In the genomic region with DNA sequence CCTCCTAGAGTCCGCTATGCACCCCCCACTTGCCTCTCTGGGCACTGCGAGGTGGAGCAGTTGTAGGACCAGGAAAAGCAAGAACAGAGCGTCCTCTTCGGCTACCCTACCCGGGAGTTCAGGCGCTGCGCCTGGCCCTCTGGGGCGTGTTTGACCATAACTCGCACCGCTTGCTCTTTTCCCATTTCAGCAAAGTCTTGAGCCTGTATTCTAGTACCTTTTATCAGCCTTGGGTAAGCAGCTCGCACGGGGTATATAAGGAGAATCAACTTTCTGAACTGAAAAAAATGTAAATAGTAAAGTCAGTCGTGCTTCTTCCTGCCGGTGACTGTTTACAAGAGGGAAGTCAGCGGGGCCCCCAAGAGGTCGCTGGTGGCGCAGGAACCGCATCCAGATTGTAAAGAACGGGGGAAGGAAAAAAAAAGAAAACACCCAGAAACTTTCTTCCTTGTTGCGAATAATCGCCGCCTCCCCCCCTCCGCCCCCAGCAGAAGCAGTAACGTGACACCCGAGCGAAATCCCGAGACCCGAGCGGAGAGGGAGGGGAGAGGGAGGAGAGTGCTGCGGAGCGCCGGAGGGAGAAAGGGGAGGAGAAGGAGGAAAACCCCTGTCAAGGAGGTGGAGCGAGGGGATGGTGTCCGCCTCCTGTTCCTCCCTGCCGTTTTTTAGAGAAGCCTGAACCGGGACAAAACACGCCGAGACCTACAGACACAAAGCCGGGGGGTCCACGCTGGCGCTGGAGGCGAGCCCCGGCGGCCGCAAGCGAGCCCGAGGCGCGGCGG, we compare ENCODE assay signal across 8 cellular contexts. TPM values are rescaled to one million over a fixed set of nuclear protein-coding genes. Genes with fewer than 3 reads are reported as not detected.
DNase-seq lines count a peak whose midpoint lies in the region; ATAC-seq and TF ChIP-seq lines count a peak whose summit lies in the region.

A gene with protein sequence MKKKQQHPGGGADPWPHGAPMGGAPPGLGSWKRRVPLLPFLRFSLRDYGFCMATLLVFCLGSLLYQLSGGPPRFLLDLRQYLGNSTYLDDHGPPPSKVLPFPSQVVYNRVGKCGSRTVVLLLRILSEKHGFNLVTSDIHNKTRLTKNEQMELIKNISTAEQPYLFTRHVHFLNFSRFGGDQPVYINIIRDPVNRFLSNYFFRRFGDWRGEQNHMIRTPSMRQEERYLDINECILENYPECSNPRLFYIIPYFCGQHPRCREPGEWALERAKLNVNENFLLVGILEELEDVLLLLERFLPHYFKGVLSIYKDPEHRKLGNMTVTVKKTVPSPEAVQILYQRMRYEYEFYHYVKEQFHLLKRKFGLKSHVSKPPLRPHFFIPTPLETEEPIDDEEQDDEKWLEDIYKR (plus strand): TSS at position 668 of the 782 bp plus-strand sequence. CDS start 401 bp downstream, outside the sequence.

- DNase-seq in DMS 273 (lab: John Stamatoyannopoulos, UW; ENCODE audit: unreplicated experiment) = peak; percentile 97
- peak; percentile 94 for DNase-seq in GM23338 (ENCODE audit: low spot score)
- DNase-seq in NCI-H128 (lab: John Stamatoyannopoulos, UW; ENCODE audit: unreplicated experiment) = peak; percentile 54
- peak; percentile 96 for DNase-seq in choroid plexus epithelial cell (ENCODE audit: low read depth)
- DNase-seq in kidney glomerular epithelial cell (lab: John Stamatoyannopoulos, UW) = peak; percentile 73
- peak; percentile 31 for DNase-seq in stimulated activated CD4-positive, alpha-beta T cell treated with anti-CD3 and anti-CD28 coated beads, Interleukin-12 subunit alpha, Interleukin-12 subunit beta, amount 100 ng/mL, for 4 hours

- TF ChIP-seq CTCF in GM23338 (conservative IDR thresholded peaks at IDR 0.05; ENCODE audit: low read depth in 2 of 2) (peak; percentile 53 to 61), WI38 (IDR thresholded peaks at IDR 0.05; ENCODE audit: low read depth, low read length) (peak; percentile 19; the same call in 1 of the 2 replicates), choroid plexus epithelial cell (conservative IDR thresholded peaks at IDR 0.05; ENCODE audit: low read depth, low read length) (peak; percentile 49)

- peaks cover 54% of the 10 kb centered on the region for H3K4me1 Mint-ChIP-seq in GM23338

- peak within 1 kb of the TSS; percentile 94 for H3K4me3 Mint-ChIP-seq in GM23338

- H3F3A ChIP-seq in GM23338 (replicated peaks; ENCODE audit: low read depth) = no peaks in the 10 kb centered on the region

- no peaks in the 10 kb centered on the region for H3K9me2 ChIP-seq in GM23338 (ENCODE audit: insufficient read depth)

- peaks cover 11% of the 10 kb centered on the region for H3K27me3 Mint-ChIP-seq in GM23338 (ENCODE audit: insufficient read depth, low read depth, poor library complexity)

- H3K36me3 ChIP-seq in GM23338 (ENCODE audit: insufficient read depth) = no peaks in the 10 kb centered on the region; the same call in 1 of the 2 replicates

- peak within 1 kb of the TSS; percentile 91 for H2AFZ ChIP-seq in GM23338

- H3K36me3 Mint-ChIP-seq in GM23338 (ENCODE audit: low read depth) = peaks cover 12% of the 10 kb centered on the region

- H3K79me2 ChIP-seq in GM23338 (replicated peaks; ENCODE audit: insufficient read depth) = peaks cover 39% of the 10 kb centered on the region

- H3K4me3 ChIP-seq in GM23338 = peak within 1 kb of the TSS; percentile 68
- H3K4me3 ChIP-seq in WI38 (ENCODE audit: low read depth, low read length) = peak within 1 kb of the TSS; percentile 83
- peak within 1 kb of the TSS; percentile 60 for H3K4me3 ChIP-seq in choroid plexus epithelial cell (ENCODE audit: low read depth, low read length)

- H4K20me1 ChIP-seq in GM23338 (replicated peaks; ENCODE audit: insufficient read depth) = peaks cover 28% of the 10 kb centered on the region

- peaks cover 35% of the 10 kb centered on the region for H3K4me1 ChIP-seq in GM23338 (ENCODE audit: insufficient read depth)

- H3K27ac Mint-ChIP-seq in GM23338 = peak within 1 kb of the TSS; percentile 60

- H3K4me2 ChIP-seq in GM23338 = peak within 1 kb of the TSS; percentile 79

- ATAC-seq in GM23338 = peak; percentile 73
- ATAC-seq in HG02588 (IDR thresholded peaks at IDR 0.05; ENCODE audit: unreplicated experiment) = no peak

- H3K27me3 ChIP-seq in GM23338 (ENCODE audit: insufficient read depth) = peaks cover 12% of the 10 kb centered on the region; the same call in 1 of the 2 replicates

- H3K27ac ChIP-seq in GM23338 (ENCODE audit: low read depth) = peak within 1 kb of the TSS; percentile 94

- H3K9me3 Mint-ChIP-seq in GM23338 = no peaks in the 10 kb centered on the region

TF ChIP-seq in GM23338, 12 proteins besides CTCF, POLR2A, EP300 and RAD21 (continues in another document):
- no peak for TF ChIP-seq EZH2 (IDR thresholded peaks at IDR 0.05; ENCODE audit: low read depth, unreplicated experiment)
- peak; percentile 75 for TF ChIP-seq POLR2AphosphoS5 (IDR thresholded peaks at IDR 0.05; ENCODE audit: low read depth)
- TF ChIP-seq, protein P1, sequence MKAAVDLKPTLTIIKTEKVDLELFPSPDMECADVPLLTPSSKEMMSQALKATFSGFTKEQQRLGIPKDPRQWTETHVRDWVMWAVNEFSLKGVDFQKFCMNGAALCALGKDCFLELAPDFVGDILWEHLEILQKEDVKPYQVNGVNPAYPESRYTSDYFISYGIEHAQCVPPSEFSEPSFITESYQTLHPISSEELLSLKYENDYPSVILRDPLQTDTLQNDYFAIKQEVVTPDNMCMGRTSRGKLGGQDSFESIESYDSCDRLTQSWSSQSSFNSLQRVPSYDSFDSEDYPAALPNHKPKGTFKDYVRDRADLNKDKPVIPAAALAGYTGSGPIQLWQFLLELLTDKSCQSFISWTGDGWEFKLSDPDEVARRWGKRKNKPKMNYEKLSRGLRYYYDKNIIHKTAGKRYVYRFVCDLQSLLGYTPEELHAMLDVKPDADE (IDR thresholded peaks at IDR 0.05) = no peak
- no peak for TF ChIP-seq JUNB (IDR thresholded peaks at IDR 0.05; ENCODE audit: unreplicated experiment)
- no peak for TF ChIP-seq EZH2phosphoT487 (IDR thresholded peaks at IDR 0.05; ENCODE audit: unreplicated experiment)
- no peak for TF ChIP-seq ZNF331 (CRISPR knock-in tag; IDR thresholded peaks at IDR 0.05; ENCODE audit: low read depth)
- TF ChIP-seq NANOG (IDR thresholded peaks at IDR 0.05; ENCODE audit: borderline replicate concordance) = no peak
- TF ChIP-seq, protein P2, sequence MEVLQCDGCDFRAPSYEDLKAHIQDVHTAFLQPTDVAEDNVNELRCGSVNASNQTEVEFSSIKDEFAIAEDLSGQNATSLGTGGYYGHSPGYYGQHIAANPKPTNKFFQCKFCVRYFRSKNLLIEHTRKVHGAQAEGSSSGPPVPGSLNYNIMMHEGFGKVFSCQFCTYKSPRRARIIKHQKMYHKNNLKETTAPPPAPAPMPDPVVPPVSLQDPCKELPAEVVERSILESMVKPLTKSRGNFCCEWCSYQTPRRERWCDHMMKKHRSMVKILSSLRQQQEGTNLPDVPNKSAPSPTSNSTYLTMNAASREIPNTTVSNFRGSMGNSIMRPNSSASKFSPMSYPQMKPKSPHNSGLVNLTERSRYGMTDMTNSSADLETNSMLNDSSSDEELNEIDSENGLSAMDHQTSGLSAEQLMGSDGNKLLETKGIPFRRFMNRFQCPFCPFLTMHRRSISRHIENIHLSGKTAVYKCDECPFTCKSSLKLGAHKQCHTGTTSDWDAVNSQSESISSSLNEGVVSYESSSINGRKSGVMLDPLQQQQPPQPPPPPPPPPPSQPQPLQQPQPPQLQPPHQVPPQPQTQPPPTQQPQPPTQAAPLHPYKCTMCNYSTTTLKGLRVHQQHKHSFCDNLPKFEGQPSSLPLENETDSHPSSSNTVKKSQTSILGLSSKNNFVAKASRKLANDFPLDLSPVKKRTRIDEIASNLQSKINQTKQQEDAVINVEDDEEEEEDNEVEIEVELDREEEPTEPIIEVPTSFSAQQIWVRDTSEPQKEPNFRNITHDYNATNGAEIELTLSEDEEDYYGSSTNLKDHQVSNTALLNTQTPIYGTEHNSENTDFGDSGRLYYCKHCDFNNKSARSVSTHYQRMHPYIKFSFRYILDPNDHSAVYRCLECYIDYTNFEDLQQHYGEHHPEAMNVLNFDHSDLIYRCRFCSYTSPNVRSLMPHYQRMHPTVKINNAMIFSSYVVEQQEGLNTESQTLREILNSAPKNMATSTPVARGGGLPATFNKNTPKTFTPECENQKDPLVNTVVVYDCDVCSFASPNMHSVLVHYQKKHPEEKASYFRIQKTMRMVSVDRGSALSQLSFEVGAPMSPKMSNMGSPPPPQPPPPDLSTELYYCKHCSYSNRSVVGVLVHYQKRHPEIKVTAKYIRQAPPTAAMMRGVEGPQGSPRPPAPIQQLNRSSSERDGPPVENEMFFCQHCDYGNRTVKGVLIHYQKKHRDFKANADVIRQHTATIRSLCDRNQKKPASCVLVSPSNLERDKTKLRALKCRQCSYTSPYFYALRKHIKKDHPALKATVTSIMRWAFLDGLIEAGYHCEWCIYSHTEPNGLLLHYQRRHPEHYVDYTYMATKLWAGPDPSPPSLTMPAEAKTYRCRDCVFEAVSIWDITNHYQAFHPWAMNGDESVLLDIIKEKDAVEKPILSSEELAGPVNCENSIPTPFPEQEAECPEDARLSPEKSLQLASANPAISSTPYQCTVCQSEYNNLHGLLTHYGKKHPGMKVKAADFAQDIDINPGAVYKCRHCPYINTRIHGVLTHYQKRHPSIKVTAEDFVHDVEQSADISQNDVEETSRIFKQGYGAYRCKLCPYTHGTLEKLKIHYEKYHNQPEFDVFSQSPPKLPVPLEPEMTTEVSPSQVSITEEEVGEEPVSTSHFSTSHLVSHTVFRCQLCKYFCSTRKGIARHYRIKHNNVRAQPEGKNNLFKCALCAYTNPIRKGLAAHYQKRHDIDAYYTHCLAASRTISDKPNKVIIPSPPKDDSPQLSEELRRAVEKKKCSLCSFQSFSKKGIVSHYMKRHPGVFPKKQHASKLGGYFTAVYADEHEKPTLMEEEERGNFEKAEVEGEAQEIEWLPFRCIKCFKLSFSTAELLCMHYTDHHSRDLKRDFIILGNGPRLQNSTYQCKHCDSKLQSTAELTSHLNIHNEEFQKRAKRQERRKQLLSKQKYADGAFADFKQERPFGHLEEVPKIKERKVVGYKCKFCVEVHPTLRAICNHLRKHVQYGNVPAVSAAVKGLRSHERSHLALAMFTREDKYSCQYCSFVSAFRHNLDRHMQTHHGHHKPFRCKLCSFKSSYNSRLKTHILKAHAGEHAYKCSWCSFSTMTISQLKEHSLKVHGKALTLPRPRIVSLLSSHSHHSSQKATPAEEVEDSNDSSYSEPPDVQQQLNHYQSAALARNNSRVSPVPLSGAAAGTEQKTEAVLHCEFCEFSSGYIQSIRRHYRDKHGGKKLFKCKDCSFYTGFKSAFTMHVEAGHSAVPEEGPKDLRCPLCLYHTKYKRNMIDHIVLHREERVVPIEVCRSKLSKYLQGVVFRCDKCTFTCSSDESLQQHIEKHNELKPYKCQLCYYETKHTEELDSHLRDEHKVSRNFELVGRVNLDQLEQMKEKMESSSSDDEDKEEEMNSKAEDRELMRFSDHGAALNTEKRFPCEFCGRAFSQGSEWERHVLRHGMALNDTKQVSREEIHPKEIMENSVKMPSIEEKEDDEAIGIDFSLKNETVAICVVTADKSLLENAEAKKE (CRISPR knock-in tag; IDR thresholded peaks at IDR 0.05) = no peak
- TF ChIP-seq CREB1 (CRISPR knock-in tag; IDR thresholded peaks at IDR 0.05; ENCODE audit: low read depth) = 0 out of 2 replicates have a peak, but pooled peaks have one; percentile 25

RNA-seq across cellular contexts. Expression of the gene that starts here (rescaled TPM):
- total RNA-seq in GM23338 (2014; rRNA removed; shearing (Covaris generic)) = 32.3 and 33.0 TPM in 2 replicates
- polyA plus RNA-seq in GM23338 (2016; fragmentation: Nextera tagmentation; extraction: Ambion mirVana) = 12.6 TPM in 2 replicates

Comparison
In these comparisons a context has a peak if more than half of its experiments do, and no peak if none do; other contexts are left out.
1. DNase-seq: peak in every context shown above with its lines; median percentile 97 in DMS 273; 96 in choroid plexus epithelial cell; 94 in GM23338; 73 in kidney glomerular epithelial cell; 54 in NCI-H128; 31 in stimulated activated CD4-positive, alpha-beta T cell treated with anti-CD3 and anti-CD28 coated beads, Interleukin-12 subunit alpha, Interleukin-12 subunit beta, amount 100 ng/mL, for 4 hours.